In the genomic region with DNA sequence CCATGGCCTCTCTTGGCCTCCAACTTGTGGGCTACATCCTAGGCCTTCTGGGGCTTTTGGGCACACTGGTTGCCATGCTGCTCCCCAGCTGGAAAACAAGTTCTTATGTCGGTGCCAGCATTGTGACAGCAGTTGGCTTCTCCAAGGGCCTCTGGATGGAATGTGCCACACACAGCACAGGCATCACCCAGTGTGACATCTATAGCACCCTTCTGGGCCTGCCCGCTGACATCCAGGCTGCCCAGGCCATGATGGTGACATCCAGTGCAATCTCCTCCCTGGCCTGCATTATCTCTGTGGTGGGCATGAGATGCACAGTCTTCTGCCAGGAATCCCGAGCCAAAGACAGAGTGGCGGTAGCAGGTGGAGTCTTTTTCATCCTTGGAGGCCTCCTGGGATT, we compare ENCODE assay signal across 33 cellular contexts. TPM values are rescaled to one million over a fixed set of nuclear protein-coding genes. Genes with fewer than 3 reads are reported as not detected.
"Had no signal": no experiment of that assay in that cellular context is flagged by ENCODE, and none has a peak within 500 bp of the region (broad histone marks: within the 10 kb centered on the region; RNA-seq: fewer than 3 reads in every experiment).

No MANE protein-coding gene starts in this region.

- H3K27me3 Mint-ChIP-seq: activated CD4-positive, alpha-beta T cell treated with anti-CD3 and anti-CD28 coated beads, Interleukin-2, amount 10 ng/mL, durations not matched to agents 24 days and 14 days; activated CD8-positive, alpha-beta T cell treated with anti-CD3 and anti-CD28 coated beads for 36 hours; activated naive CD8-positive, alpha-beta T cell treated with anti-CD3 and anti-CD28 coated beads for 36 hours; activated T-helper 17 cell treated with anti-CD3 and anti-CD28 coated beads, Interleukin-2, amount 50 U/mL, for 72 hours had no signal

- H3K4me1 ChIP-seq: ascending aorta, breast epithelium had no signal

- H3K9me3 ChIP-seq: ascending aorta, breast epithelium, SJSA1, SK-N-SH had no signal

- H3K36me3 ChIP-seq: ascending aorta, breast epithelium, SJSA1 had no signal

- H3K9me3 Mint-ChIP-seq: activated CD4-positive, alpha-beta T cell treated with anti-CD3 and anti-CD28 coated beads, Interleukin-2, amount 10 ng/mL, durations not matched to agents 24 days and 14 days; activated CD8-positive, alpha-beta T cell treated with anti-CD3 and anti-CD28 coated beads for 36 hours; activated naive CD8-positive, alpha-beta T cell treated with anti-CD3 and anti-CD28 coated beads for 36 hours; activated T-cell treated with anti-CD3 and anti-CD28 coated beads, Interleukin-2, amount 50 U/mL, for 72 hours; activated T-helper 17 cell treated with anti-CD3 and anti-CD28 coated beads, Interleukin-2, amount 50 U/mL, for 72 hours; T-helper 1 cell treated with Interleukin-12 subunit alpha and Interleukin-12 subunit beta and Interleukin-4 antibody, amounts not matched to agents 30 μg/mL and 1 μg/mL, for 36 hours; T-helper 2 cell treated with Interferon-gamma antibody and Interleukin-4, amounts not matched to agents 5 μg/mL and 100 μg/mL, for 36 hours had no signal

- H3K4me3 Mint-ChIP-seq: activated CD4-positive, alpha-beta T cell treated with anti-CD3 and anti-CD28 coated beads, Interleukin-2, amount 10 ng/mL, durations not matched to agents 24 days and 14 days; activated CD8-positive, alpha-beta T cell treated with anti-CD3 and anti-CD28 coated beads for 36 hours; activated naive CD8-positive, alpha-beta T cell treated with anti-CD3 and anti-CD28 coated beads for 36 hours; activated T-cell treated with anti-CD3 and anti-CD28 coated beads, Interleukin-2, amount 50 U/mL, for 72 hours; activated T-helper 17 cell treated with anti-CD3 and anti-CD28 coated beads, Interleukin-2, amount 50 U/mL, for 72 hours; T-helper 1 cell treated with Interleukin-12 subunit alpha and Interleukin-12 subunit beta and Interleukin-4 antibody, amounts not matched to agents 30 μg/mL and 1 μg/mL, for 36 hours; T-helper 2 cell treated with Interferon-gamma antibody and Interleukin-4, amounts not matched to agents 5 μg/mL and 100 μg/mL, for 36 hours had no signal

- DNase-seq: activated CD4-positive, alpha-beta T cell treated with anti-CD3 and anti-CD28 coated beads, Interleukin-2, amount 10 ng/mL, durations not matched to agents 24 days and 14 days; activated CD4-positive, alpha-beta T cell treated with anti-CD3 and anti-CD28 coated beads, Interleukin-2, amount 50 U/mL, for 4 hours; activated CD8-positive, alpha-beta T cell treated with anti-CD3 and anti-CD28 coated beads for 36 hours; activated effector memory CD4-positive, alpha-beta T cell treated with anti-CD3 and anti-CD28 coated beads, Interleukin-2, amount 50 U/mL, for 16 hours; activated naive CD4-positive, alpha-beta T cell; activated naive CD4-positive, alpha-beta T cell treated with anti-CD3 and anti-CD28 coated beads, Interleukin-2, amount 50 U/mL, for 16 hours; activated naive CD8-positive, alpha-beta T cell treated with anti-CD3 and anti-CD28 coated beads for 36 hours; activated T-cell treated with anti-CD3 and anti-CD28 coated beads, Interleukin-2, amount 50 U/mL, for 1 hour; activated T-cell treated with anti-CD3 and anti-CD28 coated beads, Interleukin-2, amount 50 U/mL, for 72 hours; amniotic stem cell; NCI-H1105; NCI-H1417 treated with DMSO at 0.1 percent for 48 hours; NCI-H187 treated with DMSO at 0.1 percent for 48 hours; NCI-H2081; NCI-H2171 treated with DMSO at 0.1 percent for 48 hours; NCI-H2227 treated with DMSO at 0.1 percent for 48 hours; NCI-H446; NCI-H510A treated with DMSO at 0.1 percent for 48 hours; NCI-H526 treated with DMSO at 0.1 percent for 48 hours; NCI-H774; RPMI8226; SHP77 treated with DMSO at 0.1 percent for 48 hours; SK-N-SH had no signal

- H3K27me3 ChIP-seq: ascending aorta, SJSA1 had no signal

- H3K36me3 Mint-ChIP-seq: activated naive CD8-positive, alpha-beta T cell treated with anti-CD3 and anti-CD28 coated beads for 36 hours had no signal

- H3K27ac ChIP-seq: ascending aorta, breast epithelium, SJSA1 had no signal

- H3K27ac Mint-ChIP-seq: activated CD4-positive, alpha-beta T cell treated with anti-CD3 and anti-CD28 coated beads, Interleukin-2, amount 10 ng/mL, durations not matched to agents 24 days and 14 days; activated CD8-positive, alpha-beta T cell treated with anti-CD3 and anti-CD28 coated beads for 36 hours; activated naive CD8-positive, alpha-beta T cell treated with anti-CD3 and anti-CD28 coated beads for 36 hours; activated T-cell treated with anti-CD3 and anti-CD28 coated beads, Interleukin-2, amount 50 U/mL, for 72 hours; activated T-helper 17 cell treated with anti-CD3 and anti-CD28 coated beads, Interleukin-2, amount 50 U/mL, for 72 hours; T-helper 1 cell treated with Interleukin-12 subunit alpha and Interleukin-12 subunit beta and Interleukin-4 antibody, amounts not matched to agents 30 μg/mL and 1 μg/mL, for 36 hours; T-helper 2 cell treated with Interferon-gamma antibody and Interleukin-4, amounts not matched to agents 5 μg/mL and 100 μg/mL, for 36 hours had no signal

- H3K9ac ChIP-seq: SK-N-SH had no signal

- H3K4me3 ChIP-seq: ascending aorta, breast epithelium, SJSA1 had no signal

- H3K4me2 ChIP-seq: SK-N-SH had no signal

- H3K4me1 Mint-ChIP-seq: activated CD4-positive, alpha-beta T cell treated with anti-CD3 and anti-CD28 coated beads, Interleukin-2, amount 10 ng/mL, durations not matched to agents 24 days and 14 days; activated naive CD8-positive, alpha-beta T cell treated with anti-CD3 and anti-CD28 coated beads for 36 hours; activated T-helper 17 cell treated with anti-CD3 and anti-CD28 coated beads, Interleukin-2, amount 50 U/mL, for 72 hours had no signal

- ATAC-seq: activated CD8-positive, alpha-beta T cell treated with anti-CD3 and anti-CD28 coated beads for 36 hours; activated T-cell treated with anti-CD3 and anti-CD28 coated beads, Interleukin-2, amount 50 U/mL, for 72 hours; activated T-helper 17 cell treated with anti-CD3 and anti-CD28 coated beads, Interleukin-2, amount 50 U/mL, for 72 hours; Panc1 had no signal

RNA-seq across cellular contexts. Expression of a gene that starts 8.0 kb away (rescaled TPM):
- total RNA-seq: activated CD4-positive, alpha-beta T cell treated with anti-CD3 and anti-CD28 coated beads, Interleukin-2, amount 10 ng/mL, durations not matched to agents 24 days and 14 days; activated CD8-positive, alpha-beta memory T cell treated with anti-CD3 and anti-CD28 coated beads for 36 hours; activated CD8-positive, alpha-beta T cell treated with anti-CD3 and anti-CD28 coated beads for 36 hours; activated naive CD8-positive, alpha-beta T cell treated with anti-CD3 and anti-CD28 coated beads for 36 hours; activated T-cell treated with anti-CD3 and anti-CD28 coated beads, Interleukin-2, amount 50 U/mL, for 72 hours; activated T-helper 17 cell treated with anti-CD3 and anti-CD28 coated beads, Interleukin-2, amount 50 U/mL, for 72 hours; cardiac septum; MCF 10A had no signal

RNA-seq across cellular contexts. Expression of a gene that starts 25.1 kb away (rescaled TPM):
- total RNA-seq: activated CD4-positive, alpha-beta T cell treated with anti-CD3 and anti-CD28 coated beads, Interleukin-2, amount 10 ng/mL, durations not matched to agents 24 days and 14 days; activated CD8-positive, alpha-beta memory T cell treated with anti-CD3 and anti-CD28 coated beads for 36 hours; activated CD8-positive, alpha-beta T cell treated with anti-CD3 and anti-CD28 coated beads for 36 hours; activated naive CD8-positive, alpha-beta T cell treated with anti-CD3 and anti-CD28 coated beads for 36 hours; activated T-cell treated with anti-CD3 and anti-CD28 coated beads, Interleukin-2, amount 50 U/mL, for 72 hours; activated T-helper 17 cell treated with anti-CD3 and anti-CD28 coated beads, Interleukin-2, amount 50 U/mL, for 72 hours; ascending aorta; cardiac septum; MCF 10A; SJSA1 had no signal
